14 cellular contexts compared by ENCODE assay signal in genomic region chr22:49776053-49776511, GRCh38. TPM values are rescaled to one million over a fixed set of nuclear protein-coding genes. Genes with fewer than 3 reads are reported as not detected.
A peak's percentile ranks its signal among the peaks of the same experiment; 100 is the strongest.
DNase-seq lines count a peak whose midpoint lies in the region; ATAC-seq, FAIRE-seq and TF ChIP-seq lines count a peak whose summit lies in the region.
"Had no signal": no experiment of that assay in that cellular context is flagged by ENCODE, and none has a peak within 500 bp of the region (broad histone marks: within the 10 kb centered on the region; RNA-seq: fewer than 3 reads in every experiment).

No MANE protein-coding gene starts in this region.

- no peaks in the 10 kb centered on the region for H3K9me3 Mint-ChIP-seq in Calu3 (ENCODE audit: low read depth, unreplicated experiment)

- BruUV-seq in Calu3 (replicated peaks; lab: Mats Ljungman, UMichigan) (no TSS peak), K562 (replicated peaks; lab: Mats Ljungman, UMichigan) (no TSS peak)

- TF ChIP-seq EP300 in K562 (IDR thresholded peaks at IDR 0.05; ENCODE audit: low read length) = no peak

- peaks cover 53% of the 10 kb centered on the region for H4K20me1 ChIP-seq in BLaER1
- no peaks in the 10 kb centered on the region; the same call in 1 of the 2 replicates for H4K20me1 ChIP-seq in K562 (replicated peaks; ENCODE audit: control insufficient read depth, insufficient read depth, low read length)

- no peaks in the 10 kb centered on the region for H3K9me3 ChIP-seq in BLaER1
- no peaks in the 10 kb centered on the region for H3K9me3 ChIP-seq in K562 (replicated peaks; ENCODE audit: control insufficient read depth, insufficient read depth, low read depth, low read length)
- H3K9me3 ChIP-seq in kidney (ENCODE audit: control insufficient read depth in 1 of 2, low read length in 2 of 2) = no peaks in the 10 kb centered on the region
- H3K9me3 ChIP-seq: BE2C had no signal

- FAIRE-seq in K562 (lab: Jason Lieb, UNC) (no peak), kidney (lab: Jason Lieb, UNC) (no peak)
- FAIRE-seq: A204.1, GM18507 had no signal

- H3K4me1 ChIP-seq in BLaER1 (peaks cover 99% of the 10 kb centered on the region), K562 (replicated peaks in 1 of 2; ENCODE audit: control insufficient read depth in 2 of 2, insufficient read depth in 2 of 2, low read length in 2 of 2) (peaks cover 0 to 22% of the 10 kb centered on the region in 2 experiments; a peak in 2 of 5 replicates), kidney (ENCODE audit: control insufficient read depth in 1 of 2, insufficient read depth in 1 of 2, low read depth in 1 of 2, low read length in 2 of 2) (peaks cover 0 to 2% of the 10 kb centered on the region in 2 donors)
- H3K4me1 ChIP-seq: BE2C had no signal

- H3K4me1 Mint-ChIP-seq in Calu3 (ENCODE audit: low read depth, unreplicated experiment) = no peaks in the 10 kb centered on the region

- H3K9me1 ChIP-seq in K562 (ENCODE audit: control insufficient read depth, insufficient read depth, low read length) = no peaks in the 10 kb centered on the region

- H3K4me3 Mint-ChIP-seq in Calu3 (ENCODE audit: low read depth, unreplicated experiment) = no peak overlapping the region
- H3K4me3 Mint-ChIP-seq: CD4-positive, CD25-positive, alpha-beta regulatory T cell had no signal

- H3K36me3 Mint-ChIP-seq in Calu3 (ENCODE audit: insufficient read depth, unreplicated experiment) = peaks cover 48% of the 10 kb centered on the region

- H3K9ac ChIP-seq in BLaER1 (no peak overlapping the region), K562 (ENCODE audit: insufficient read depth in 1 of 2, low read depth in 2 of 2, low read length in 2 of 2) (no peak overlapping the region), kidney (ENCODE audit: low read length in 2 of 2) (no peak overlapping the region)

- no peak for TF ChIP-seq RAD21 in K562 (CRISPR knock-in tag; conservative IDR thresholded peaks at IDR 0.05 in 1 of 2, IDR thresholded peaks at IDR 0.05 in 1 of 2)

- no peaks in the 10 kb centered on the region for H3K27me3 ChIP-seq in BLaER1
- H3K27me3 ChIP-seq in K562 (ENCODE audit: control insufficient read depth in 2 of 2, insufficient read depth in 2 of 2, low read length in 2 of 2) = no peaks in the 10 kb centered on the region
- H3K27me3 ChIP-seq: BE2C had no signal

- no peak for ATAC-seq in K562

- H3K79me2 ChIP-seq in K562 (ENCODE audit: control insufficient read depth, insufficient read depth, low read length) = 0 out of 3 replicates have a peak, but pooled peaks cover 2% of the 10 kb centered on the region

- H3K4me3 ChIP-seq in BLaER1 = 0 out of 2 replicates have a peak overlapping the region, but pooled peaks have one; percentile 18
- no peak overlapping the region for H3K4me3 ChIP-seq in K562
- H3K4me3 ChIP-seq in kidney (ENCODE audit: low read length in 2 of 2) = no peak overlapping the region

- no peak overlapping the region for H2AFZ ChIP-seq in K562 (ENCODE audit: low read depth, low read length)

- POLR2A ChIA-PET in K562 (lab: Yijun Ruan, JAX) = interaction anchor here (0.6 kb wide), 1 partner anchor 20 kb away, joined by 3 read pairs; no protein-coding TSS in a partner anchor

- CTCF ChIA-PET in Calu3 (lab: Charles Lee) (no interaction called here), K562 (lab: Yijun Ruan, JAX; ENCODE audit: low intra/inter-chr PET ratio) (no interaction called here)

- in situ Hi-C loops in K562 (cut with MboI) = no loop called here

- 96% methylated on average over 5 of the region's 17 CpGs for WGBS in K562 (ENCODE audit: insufficient coverage, low coverage, missing lambda C conversion rate)

- peak overlapping the region; percentile 30 for H3K27ac Mint-ChIP-seq in Calu3 (ENCODE audit: unreplicated experiment)
- H3K27ac Mint-ChIP-seq: CD4-positive, CD25-positive, alpha-beta regulatory T cell had no signal

- TF ChIP-seq POLR2A in K562 (conservative IDR thresholded peaks at IDR 0.05) = no peak

- intact Hi-C loops in Calu3 (cut with micrococcal nuclease; ENCODE audit: unreplicated experiment) (loop anchor here (2.0 kb wide), 1 partner anchor 51 kb away; the partner anchor contains the start of gene BRD1), K562 (cut with micrococcal nuclease) (no loop called here), kidney (cut with DNase I) (no loop called here)

- H3K27me3 Mint-ChIP-seq in Calu3 (ENCODE audit: unreplicated experiment) = no peaks in the 10 kb centered on the region
- H3K27me3 Mint-ChIP-seq: CD4-positive, CD25-positive, alpha-beta regulatory T cell had no signal

- TF ChIP-seq CTCF in Calu3 (IDR thresholded peaks at IDR 0.05; ENCODE audit: unreplicated experiment) (no peak), K562 (IDR thresholded peaks at IDR 0.05 in 2 of 3, conservative IDR thresholded peaks at IDR 0.05 in 1 of 3; ENCODE audit: insufficient read depth in 2 of 3, low read depth in 1 of 3, low read length in 3 of 3) (no peak), kidney (IDR thresholded peaks at IDR 0.05; ENCODE audit: borderline replicate concordance, extremely low read depth, insufficient read depth) (no peak)

- H3K36me3 ChIP-seq in BLaER1 = peaks cover 68% of the 10 kb centered on the region
- peaks cover 39% of the 10 kb centered on the region; the same call in 2 of the 3 replicates for H3K36me3 ChIP-seq in K562 (ENCODE audit: control insufficient read depth, insufficient read depth, low read length)
- H3K36me3 ChIP-seq in kidney (ENCODE audit: control insufficient read depth in 1 of 2, insufficient read depth in 2 of 2, low read length in 2 of 2) = peaks cover 16 to 38% of the 10 kb centered on the region in 2 donors

- DNase-seq in Calu3 = no peak
- DNase-seq in K562 (ENCODE audit: extremely low read depth in 1 of 4, low spot score in 3 of 4) = no peak
- peak; percentile 70 for DNase-seq in kidney
- DNase-seq in NCI-H2196 treated with DMSO at 0.1 percent for 48 hours (lab: John Stamatoyannopoulos, UW; ENCODE audit: unreplicated experiment) = no peak
- DNase-seq in C1 segment of cervical spinal cord (lab: John Stamatoyannopoulos, UW) = no peak
- DNase-seq in NCI-H524 treated with DMSO at 0.1 percent for 48 hours (lab: John Stamatoyannopoulos, UW) = no peak
- DNase-seq: BE2C; CD4-positive, CD25-positive, alpha-beta regulatory T cell; DMS 273 treated with DMSO at 0.1 percent for 48 hours; HCEC 1CT; IMR-90 had no signal

- H3K4me2 ChIP-seq in BLaER1 (peak overlapping the region; percentile 73), K562 (ENCODE audit: insufficient read depth, low read length) (no peak overlapping the region)

- H3K27ac ChIP-seq in BLaER1 = peak overlapping the region; percentile 65
- H3K27ac ChIP-seq in K562 (ENCODE audit: extremely low read depth, low read depth, low read length) = no peak overlapping the region
- H3K27ac ChIP-seq in kidney (ENCODE audit: low read depth in 2 of 2, low read length in 2 of 2) = no peak overlapping the region

TF ChIP-seq in K562, 482 proteins besides CTCF, POLR2A, EP300 and RAD21:
- TF ChIP-seq ZSCAN32 (CRISPR knock-in tag; IDR thresholded peaks at IDR 0.05) = no peak
- TF ChIP-seq POLR2G (IDR thresholded peaks at IDR 0.05; ENCODE audit: low read depth, low read length) = peak; percentile 40
TF ChIP-seq in K562: peak in this region for 1.

RNA-seq across cellular contexts. Expression of gene BRD1, which starts 51.6 kb away (rescaled TPM):
- total RNA-seq in Calu3 (2022) (38.8 and 41.4 TPM in 2 replicates), K562 (2014; rRNA removed) (10.4 and 12.2 TPM in 2 replicates), K562 (2014; rRNA removed; fragmentation: Illumina TruSeq; extraction: Trizol) (5.3 and 7.4 TPM in 2 replicates), K562 (2015; rRNA removed; fragmentation: Illumina TruSeq; extraction: Trizol) (7.2 and 7.5 TPM in 2 replicates), K562 (2021) (14.1 and 17.6 TPM in 2 replicates), kidney (40.5 TPM)
- total RNA-seq in K562 (2011; cell fraction: chromatin; rRNA removed; ENCODE audit: low replicate concordance) = 34.4 and 58.3 TPM in 2 replicates
- 28.7 and 34.9 TPM in 2 replicates for total RNA-seq in K562 (2011; cell fraction: nucleolus; rRNA removed)
- total RNA-seq in K562 (2011; cell fraction: nucleoplasm; rRNA removed) = 20.9 and 28.2 TPM in 2 replicates
- polyA plus RNA-seq in K562 (2011; rRNA removed) (2.4 and 2.5 TPM in 2 replicates), K562 (2014; fragmentation: Illumina TruSeq; extraction: Trizol) (5.5 and 8.7 TPM in 2 replicates), K562 (2014; fragmentation: Nextera tagmentation; extraction: Ambion mirVana) (under 1 TPM; 0.42 to 0.63 TPM), K562 (2014; rRNA removed) (8.4 and 9.9 TPM in 2 replicates), kidney (ENCODE audit: insufficient read depth, low read depth, low replicate concordance) (8.1 TPM)
- polyA plus RNA-seq in K562 (2011; cell fraction: cytosol; rRNA removed) = 1.9 and 2.0 TPM in 2 replicates
- 11.7 and 17.8 TPM in 2 replicates for polyA plus RNA-seq in K562 (2011; cell fraction: nucleus; rRNA removed)
- 8.5 and 10.4 TPM in 2 replicates for polyA plus RNA-seq in K562 (2012)
- 3.2 and 4.2 TPM in 2 replicates for polyA minus RNA-seq in K562 (2011; rRNA and poly(A)+ RNA removed)
- 5.6 and 8.6 TPM in 2 replicates for polyA minus RNA-seq in K562 (2011; cell fraction: cytosol; rRNA and poly(A)+ RNA removed)
- polyA minus RNA-seq in K562 (2011; cell fraction: nucleus; rRNA and poly(A)+ RNA removed) = 10.8 and 11.2 TPM in 2 replicates
